ENCODE assay signal across 22 cellular contexts in the genomic region with DNA sequence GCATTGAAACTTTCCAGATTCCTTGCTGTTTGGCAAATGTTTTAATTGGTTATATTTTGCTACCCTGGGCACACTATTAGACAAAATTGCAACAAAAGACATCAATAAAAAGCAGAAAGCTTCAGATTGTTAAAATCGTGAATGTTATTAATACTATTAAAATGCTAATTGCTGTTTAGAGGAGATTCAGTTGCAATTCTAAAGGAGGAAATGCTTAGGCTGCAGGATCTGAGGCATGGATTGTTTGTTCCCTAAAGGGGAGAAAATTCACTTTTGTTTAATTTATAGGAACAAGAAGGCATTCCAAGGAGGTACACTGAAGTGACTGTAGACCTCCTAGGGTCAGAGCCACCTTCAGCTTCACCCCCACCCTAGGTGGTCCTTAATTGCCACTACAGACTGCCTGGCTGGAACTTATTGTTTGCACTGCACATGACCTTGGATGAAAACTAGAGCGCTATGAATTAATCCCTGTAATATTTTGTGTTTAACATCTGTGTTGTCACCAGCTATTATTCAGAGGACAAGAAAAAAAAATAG.
DNase-seq lines count a peak whose midpoint lies in the region; ATAC-seq, FAIRE-seq and TF ChIP-seq lines count a peak whose summit lies in the region.
"Had no signal": no experiment of that assay in that cellular context is flagged by ENCODE, and none has a peak within 500 bp of the region (broad histone marks: within the 10 kb centered on the region; RNA-seq: fewer than 3 reads in every experiment).

No MANE protein-coding gene starts in this region.

- H3K4me1 ChIP-seq in A549 (peaks cover 25% of the 10 kb centered on the region; the same call in 2 of the 3 replicates), esophagus muscularis mucosa (peaks cover 0 to 53% (median 30%) of the 10 kb centered on the region in 4 donors)

- H3K9me3 Mint-ChIP-seq in brain (no peaks in the 10 kb centered on the region), mesothelial cell of epicardium (no peaks in the 10 kb centered on the region)

- H3K27me3 Mint-ChIP-seq in brain, result no peaks in the 10 kb centered on the region
- H3K27me3 Mint-ChIP-seq in mesothelial cell of epicardium (ENCODE audit: low read depth), result no peaks in the 10 kb centered on the region

- H3K4me1 Mint-ChIP-seq in brain, result peaks cover 45% of the 10 kb centered on the region
- peaks cover 35% of the 10 kb centered on the region for H3K4me1 Mint-ChIP-seq in mesothelial cell of epicardium
- H3K4me1 Mint-ChIP-seq: stimulated activated effector memory CD8-positive, alpha-beta T cell treated with anti-CD3 and anti-CD28 coated beads, Interleukin-12 subunit alpha, Interleukin-12 subunit beta, amount 100 ng/mL, for 72 hours had no signal

- H3K9me3 ChIP-seq in A549 (no peaks in the 10 kb centered on the region), esophagus muscularis mucosa (no peaks in the 10 kb centered on the region)
- H3K9me3 ChIP-seq: BLaER1 had no signal

- TF ChIP-seq CTCF in A549 (IDR thresholded peaks at IDR 0.05), result no peak
- TF ChIP-seq CTCF in brain (conservative IDR thresholded peaks at IDR 0.05), result no peak
- TF ChIP-seq CTCF in mesothelial cell of epicardium (IDR thresholded peaks at IDR 0.05; ENCODE audit: unreplicated experiment), result no peak
- no peak for TF ChIP-seq CTCF in esophagus muscularis mucosa (IDR thresholded peaks at IDR 0.05)

- H3K4me3 Mint-ChIP-seq in brain (peak overlapping the region; percentile 7 to 72 (median 45)), mesothelial cell of epicardium (no peak overlapping the region)
- H3K4me3 Mint-ChIP-seq: stimulated activated effector memory CD8-positive, alpha-beta T cell treated with anti-CD3 and anti-CD28 coated beads, Interleukin-12 subunit alpha, Interleukin-12 subunit beta, amount 100 ng/mL, for 72 hours had no signal

- TF ChIP-seq POLR2A in A549 (IDR thresholded peaks at IDR 0.05; ENCODE audit: low read length), result no peak
- no peak for TF ChIP-seq POLR2A in esophagus muscularis mucosa (IDR thresholded peaks at IDR 0.05; ENCODE audit: low read depth)

- H3K36me3 Mint-ChIP-seq in brain (no peaks in the 10 kb centered on the region), mesothelial cell of epicardium (no peaks in the 10 kb centered on the region)
- H3K36me3 Mint-ChIP-seq: stimulated activated effector memory CD8-positive, alpha-beta T cell treated with anti-CD3 and anti-CD28 coated beads, Interleukin-12 subunit alpha, Interleukin-12 subunit beta, amount 100 ng/mL, for 72 hours had no signal

- no peak for FAIRE-seq in A549 (lab: Jason Lieb, UNC)
- FAIRE-seq: GM18507, H54 had no signal

- H3K36me3 ChIP-seq in esophagus muscularis mucosa, result no peaks in the 10 kb centered on the region
- H3K36me3 ChIP-seq: BLaER1, cardiac muscle cell had no signal

- no peak for DNase-seq in A549 (ENCODE audit: low read depth in 1 of 2, low spot score in 1 of 2)
- peak; percentile 7 for DNase-seq in HEK293T (ENCODE audit: extremely low spot score)
- no peak for DNase-seq in mesothelial cell of epicardium (ENCODE audit: low spot score in 2 of 2, unreplicated experiment in 2 of 2)
- no peak for DNase-seq in GM19238 (ENCODE audit: insufficient read length, low spot score)
- DNase-seq in esophagus muscularis mucosa (ENCODE audit: extremely low spot score), result no peak
- no peak for DNase-seq in ureter (ENCODE audit: low spot score)
- DNase-seq: activated CD4-positive, alpha-beta T cell treated with anti-CD3 and anti-CD28 coated beads, Interleukin-2, amount 50 U/mL, for 1 hour; activated naive CD4-positive, alpha-beta T cell treated with anti-CD3 and anti-CD28 coated beads, Interleukin-2, amount 50 U/mL, for 16 hours; amygdala; COR-L47; DMS79 treated with DMSO at 0.1 percent for 48 hours; NCI-H510A; RPMI8226; substantia nigra had no signal

- H3K27ac ChIP-seq in A549 (peak overlapping the region; percentile 75 to 85), esophagus muscularis mucosa (replicated peaks in 1 of 4) (no peak overlapping the region)
- H3K27ac ChIP-seq: BLaER1, cardiac muscle cell, VCaP had no signal

- H3K4me3 ChIP-seq in A549, result peak overlapping the region; percentile 23; the same call in 1 of the 3 replicates
- H3K4me3 ChIP-seq in esophagus muscularis mucosa, result no peak overlapping the region
- H3K4me3 ChIP-seq: BLaER1, cardiac muscle cell had no signal

- peak; percentile 28 to 45; a peak in 1 of 6 replicates for ATAC-seq in A549
- no peak for ATAC-seq in HG02973 (IDR thresholded peaks at IDR 0.05; ENCODE audit: unreplicated experiment)
- ATAC-seq: stimulated activated effector memory CD8-positive, alpha-beta T cell treated with anti-CD3 and anti-CD28 coated beads, Interleukin-12 subunit alpha, Interleukin-12 subunit beta, amount 100 ng/mL, for 72 hours had no signal

- 3% methylated on average over 2 of the region's 2 CpGs for WGBS in A549 (ENCODE audit: missing lambda C conversion rate)
- 16% methylated on average over 2 of the region's 2 CpGs for WGBS in esophagus muscularis mucosa

- H3K27ac Mint-ChIP-seq in brain, result peak overlapping the region in 4 of 5 experiments; percentile 2 to 43 (median 24)
- H3K27ac Mint-ChIP-seq in mesothelial cell of epicardium, result peak overlapping the region; percentile 28
- H3K27ac Mint-ChIP-seq: stimulated activated effector memory CD8-positive, alpha-beta T cell treated with anti-CD3 and anti-CD28 coated beads, Interleukin-12 subunit alpha, Interleukin-12 subunit beta, amount 100 ng/mL, for 72 hours had no signal

- TF ChIP-seq RAD21 in A549 (conservative IDR thresholded peaks at IDR 0.05 in 1 of 2, IDR thresholded peaks at IDR 0.05 in 1 of 2), result no peak

- H3K27me3 ChIP-seq in esophagus muscularis mucosa, result no peaks in the 10 kb centered on the region
- H3K27me3 ChIP-seq: BLaER1, cardiac muscle cell had no signal

- peak overlapping the region; percentile 91 for H3K4me2 ChIP-seq in A549
- H3K4me2 ChIP-seq: BLaER1 had no signal

- CTCF ChIA-PET in A549 (lab: Yijun Ruan, JAX) (no interaction called here), HEK293T (lab: Yijun Ruan, JAX) (no interaction called here)

- intact Hi-C loops in esophagus muscularis mucosa (cut with DNase I), result no loop called here

- no peak for TF ChIP-seq EP300 in A549 (IDR thresholded peaks at IDR 0.05)
- no peak for TF ChIP-seq EP300 in esophagus muscularis mucosa (IDR thresholded peaks at IDR 0.05)

- POLR2A ChIA-PET in A549 (lab: Yijun Ruan, JAX), result no interaction called here
- POLR2A ChIA-PET in HEK293T (lab: Yijun Ruan, JAX), result no interaction called here

TF ChIP-seq in A549, 52 proteins besides CTCF, POLR2A, EP300 and RAD21:
- TF ChIP-seq EHF (CRISPR knock-in tag; IDR thresholded peaks at IDR 0.05), result no peak

TF ChIP-seq in HEK293T, 16 proteins besides CTCF, POLR2A, EP300 and RAD21:
- TF ChIP-seq L3MBTL2 (conservative IDR thresholded peaks at IDR 0.05) (no peak), CTBP1 (IDR thresholded peaks at IDR 0.05; ENCODE audit: borderline replicate concordance) (no peak), PKNOX1 (IDR thresholded peaks at IDR 0.05) (no peak), FOXA1 (IDR thresholded peaks at IDR 0.05) (no peak), ARNT (IDR thresholded peaks at IDR 0.05) (no peak), TARDBP (IDR thresholded peaks at IDR 0.05) (no peak), LEF1 (IDR thresholded peaks at IDR 0.05; ENCODE audit: borderline replicate concordance) (no peak), SP1 (IDR thresholded peaks at IDR 0.05) (no peak), FOXK2 (IDR thresholded peaks at IDR 0.05) (no peak)

Comparison
In these comparisons a context has a peak if more than half of its experiments do, and no peak if none do; other contexts are left out.
1. H3K27ac ChIP-seq: peak in A549 (2 of 2); none in esophagus muscularis mucosa (0 of 4).